ENCODE assay signal across 13 cellular contexts in the genomic region with DNA sequence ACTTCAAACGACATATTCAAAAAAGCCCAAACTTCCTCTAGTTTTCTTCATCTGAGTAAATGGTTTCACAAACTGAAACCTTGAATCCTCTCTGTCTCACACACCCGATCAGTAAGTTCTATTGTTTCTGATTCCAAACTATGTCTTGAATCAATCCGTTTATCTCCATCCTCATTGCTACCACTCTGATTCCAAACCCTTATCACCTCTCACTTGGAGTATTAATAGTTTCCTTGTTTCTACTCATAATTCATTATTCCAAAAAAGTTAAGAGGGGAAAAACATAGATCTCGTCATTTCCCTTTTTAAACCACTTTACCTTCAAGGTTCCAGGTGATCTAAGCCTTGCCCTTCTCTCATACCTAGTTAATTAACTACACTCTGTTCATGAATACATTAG. TPM values are rescaled to one million over a fixed set of nuclear protein-coding genes. Genes with fewer than 3 reads are reported as not detected.
A peak's percentile ranks its signal among the peaks of the same experiment; 100 is the strongest.
DNase-seq lines count a peak whose midpoint lies in the region; ATAC-seq, FAIRE-seq and TF ChIP-seq lines count a peak whose summit lies in the region.
"Had no signal": no experiment of that assay in that cellular context is flagged by ENCODE, and none has a peak within 500 bp of the region (broad histone marks: within the 10 kb centered on the region; RNA-seq: fewer than 3 reads in every experiment).

No MANE protein-coding gene starts in this region.

- no peak overlapping the region for H2AK5ac ChIP-seq in trophoblast cell (ENCODE audit: low read length)

- H3K27ac ChIP-seq in K562 (ENCODE audit: extremely low read depth, low read depth, low read length) (no peak overlapping the region), trophoblast cell (ENCODE audit: low read depth, low read length) (no peak overlapping the region)

- H4K12ac ChIP-seq in trophoblast cell (ENCODE audit: low read depth, low read length) = no peak overlapping the region

- H3F3A ChIP-seq in Loucy (ENCODE audit: low read depth) = no peaks in the 10 kb centered on the region

- H3K14ac ChIP-seq in trophoblast cell (ENCODE audit: low read length) = no peak overlapping the region

- H3K27me3 ChIP-seq in Loucy (ENCODE audit: insufficient read depth, low read length, poor library complexity, severe bottlenecking) (no peaks in the 10 kb centered on the region), K562 (ENCODE audit: control insufficient read depth in 2 of 2, insufficient read depth in 2 of 2, low read length in 2 of 2) (no peaks in the 10 kb centered on the region), trophoblast cell (ENCODE audit: insufficient read depth, low read length) (no peaks in the 10 kb centered on the region)

- peaks cover 12% of the 10 kb centered on the region for H3K79me1 ChIP-seq in trophoblast cell (ENCODE audit: low read length)

- peaks cover 69% of the 10 kb centered on the region for H3K4me1 ChIP-seq in Loucy (ENCODE audit: insufficient read depth, low read length, poor library complexity, severe bottlenecking)
- H3K4me1 ChIP-seq in K562 (replicated peaks in 1 of 2; ENCODE audit: control insufficient read depth in 2 of 2, insufficient read depth in 2 of 2, low read length in 2 of 2) = peaks cover 0 to 8% of the 10 kb centered on the region in 2 experiments; a peak in 2 of 5 replicates
- peaks cover 0 to 3% of the 10 kb centered on the region in 2 experiments for H3K4me1 ChIP-seq in trophoblast cell (ENCODE audit: control insufficient read depth in 1 of 2, insufficient read depth in 2 of 2, low read length in 2 of 2)

- no peak overlapping the region for H2BK12ac ChIP-seq in trophoblast cell (ENCODE audit: low read length)

- H4K91ac ChIP-seq in trophoblast cell (ENCODE audit: low read depth, low read length) = no peak overlapping the region

- no peak for TF ChIP-seq CTCF in Loucy (conservative IDR thresholded peaks at IDR 0.05; ENCODE audit: low read length)
- TF ChIP-seq CTCF in K562 (IDR thresholded peaks at IDR 0.05 in 2 of 3, conservative IDR thresholded peaks at IDR 0.05 in 1 of 3; ENCODE audit: insufficient read depth in 2 of 3, low read depth in 1 of 3, low read length in 3 of 3) = no peak

- TF ChIP-seq POLR2A in K562 (conservative IDR thresholded peaks at IDR 0.05) = no peak

- H2AFZ ChIP-seq in Loucy (ENCODE audit: low read length) = no peak overlapping the region
- H2AFZ ChIP-seq in K562 (ENCODE audit: low read depth, low read length) = no peak overlapping the region
- no peak overlapping the region for H2AFZ ChIP-seq in trophoblast cell (ENCODE audit: insufficient read depth, low read length, poor library complexity)

- no peak for FAIRE-seq in K562 (lab: Jason Lieb, UNC)
- FAIRE-seq: A204.1, endothelial cell of umbilical vein had no signal

- H3K4me2 ChIP-seq in Loucy (ENCODE audit: low read depth, low read length, poor library complexity, severe bottlenecking) (peak overlapping the region; percentile 80), K562 (ENCODE audit: insufficient read depth, low read length) (peak overlapping the region; percentile 92), trophoblast cell (ENCODE audit: low read length) (peak overlapping the region; percentile 64)

- peak overlapping the region; percentile 85 for H3K4me3 Mint-ChIP-seq in activated CD4-positive, alpha-beta T cell treated with anti-CD3 and anti-CD28 coated beads, Interleukin-2, amount 10 ng/mL, durations not matched to agents 7 days and 5 days

- CTCF ChIA-PET in activated CD4-positive, alpha-beta T cell treated with anti-CD3 and anti-CD28 coated beads, Interleukin-2, amount 10 ng/mL, durations not matched to agents 7 days and 5 days (lab: Charles Lee) = interaction anchor here (1.1 to 2.9 kb wide), 2 partner anchors 13 to 84 kb away, joined by 5 to 8 read pairs; no protein-coding TSS in a partner anchor
- CTCF ChIA-PET in K562 (lab: Yijun Ruan, JAX; ENCODE audit: low intra/inter-chr PET ratio) = no interaction called here

- no peak for TF ChIP-seq RAD21 in K562 (CRISPR knock-in tag; conservative IDR thresholded peaks at IDR 0.05 in 1 of 2, IDR thresholded peaks at IDR 0.05 in 1 of 2)

- H3K9me1 ChIP-seq in K562 (ENCODE audit: control insufficient read depth, insufficient read depth, low read length) = no peaks in the 10 kb centered on the region

- H2BK120ac ChIP-seq in trophoblast cell (ENCODE audit: insufficient read depth, low read length, poor library complexity) = no peak overlapping the region

- no peak overlapping the region for H4K8ac ChIP-seq in trophoblast cell (ENCODE audit: low read depth, low read length)

- H4K20me1 ChIP-seq in Loucy (ENCODE audit: insufficient read depth, low read length, poor library complexity, severe bottlenecking) (no peaks in the 10 kb centered on the region), K562 (replicated peaks; ENCODE audit: control insufficient read depth, insufficient read depth, low read length) (no peaks in the 10 kb centered on the region)

- peak overlapping the region; percentile 92 for H3K4me3 ChIP-seq in Loucy (ENCODE audit: low read length, poor library complexity, severe bottlenecking)
- no peak overlapping the region for H3K4me3 ChIP-seq in K562
- H3K4me3 ChIP-seq in trophoblast cell (ENCODE audit: low read depth, low read length) = no peak overlapping the region

- H3K18ac ChIP-seq in trophoblast cell (ENCODE audit: low read length) = no peak overlapping the region

- H3K9me3 ChIP-seq in Loucy (ENCODE audit: insufficient read depth, low read depth, low read length) (no peaks in the 10 kb centered on the region), K562 (replicated peaks; ENCODE audit: control insufficient read depth, insufficient read depth, low read depth, low read length) (no peaks in the 10 kb centered on the region), trophoblast cell (ENCODE audit: insufficient read depth, low read depth, low read length) (no peaks in the 10 kb centered on the region)

- H3K27ac Mint-ChIP-seq in activated CD4-positive, alpha-beta T cell treated with anti-CD3 and anti-CD28 coated beads, Interleukin-2, amount 10 ng/mL, durations not matched to agents 7 days and 5 days = peak overlapping the region; percentile 94

- H3K4me1 Mint-ChIP-seq in activated CD4-positive, alpha-beta T cell treated with anti-CD3 and anti-CD28 coated beads, Interleukin-2, amount 10 ng/mL, durations not matched to agents 7 days and 5 days = peaks cover 68% of the 10 kb centered on the region

- peaks cover 55% of the 10 kb centered on the region for H3K36me3 Mint-ChIP-seq in activated CD4-positive, alpha-beta T cell treated with anti-CD3 and anti-CD28 coated beads, Interleukin-2, amount 10 ng/mL, durations not matched to agents 7 days and 5 days (ENCODE audit: low read depth)

- no peak overlapping the region for H3K23ac ChIP-seq in trophoblast cell (ENCODE audit: low read length)

- in situ Hi-C loops in K562 (cut with MboI) = no loop called here

- no peaks in the 10 kb centered on the region for H3K27me3 Mint-ChIP-seq in activated CD4-positive, alpha-beta T cell treated with anti-CD3 and anti-CD28 coated beads, Interleukin-2, amount 10 ng/mL, durations not matched to agents 7 days and 5 days

- BruUV-seq in K562 (replicated peaks; lab: Mats Ljungman, UMichigan) = no TSS peak

- no peaks in the 10 kb centered on the region for H3K9me2 ChIP-seq in Loucy (replicated peaks; ENCODE audit: low read depth, low read length)

- no peak for TF ChIP-seq EP300 in K562 (IDR thresholded peaks at IDR 0.05; ENCODE audit: low read length)

- ATAC-seq in K562 = no peak

- no peaks in the 10 kb centered on the region for H3K9me3 Mint-ChIP-seq in activated CD4-positive, alpha-beta T cell treated with anti-CD3 and anti-CD28 coated beads, Interleukin-2, amount 10 ng/mL, durations not matched to agents 7 days and 5 days

- intact Hi-C loops in K562 (cut with micrococcal nuclease) = loop anchor here (5.0 kb wide), 1 partner anchor 309 kb away; a partner anchor contains a TSS

- no peak overlapping the region for H2BK5ac ChIP-seq in trophoblast cell (ENCODE audit: low read depth, low read length, poor library complexity)

- H3K9ac ChIP-seq in Loucy (ENCODE audit: low read depth, low read length, poor library complexity, severe bottlenecking) (peak overlapping the region; percentile 93), K562 (ENCODE audit: insufficient read depth in 1 of 2, low read depth in 2 of 2, low read length in 2 of 2) (peak overlapping the region in 1 of 2 experiments; percentile 93; a peak in 1 of 4 replicates), trophoblast cell (ENCODE audit: low read length) (no peak overlapping the region)

- POLR2A ChIA-PET in activated CD4-positive, alpha-beta T cell treated with anti-CD3 and anti-CD28 coated beads, Interleukin-2, amount 10 ng/mL, durations not matched to agents 7 days and 5 days (lab: Charles Lee) = no interaction called here
- POLR2A ChIA-PET in K562 (lab: Yijun Ruan, JAX) = no interaction called here

- 80% methylated on average over 4 of the region's 4 CpGs for WGBS in K562 (ENCODE audit: insufficient coverage, low coverage, missing lambda C conversion rate)
- no CpG with 5 or more reads among the region's 4 CpGs for WGBS in trophoblast cell (ENCODE audit: extremely low coverage, insufficient coverage, insufficient read length)

- H3K36me3 ChIP-seq in Loucy (ENCODE audit: insufficient read depth, low read length) (0 out of 2 replicates have a peak, but pooled peaks cover 2% of the 10 kb centered on the region), K562 (ENCODE audit: control insufficient read depth, insufficient read depth, low read length) (peaks cover 46% of the 10 kb centered on the region; the same call in 2 of the 3 replicates), trophoblast cell (ENCODE audit: control insufficient read depth in 1 of 2, insufficient read depth in 2 of 2, low read length in 2 of 2) (peaks cover 4 to 10% of the 10 kb centered on the region in 2 experiments)

- H3K4ac ChIP-seq in trophoblast cell (ENCODE audit: low read depth, low read length) = peak overlapping the region; percentile 97

- no peak for DNase-seq in activated CD4-positive, alpha-beta T cell treated with anti-CD3 and anti-CD28 coated beads, Interleukin-2, amount 10 ng/mL, durations not matched to agents 7 days and 5 days
- no peak for DNase-seq in activated CD4-positive, alpha-beta T cell treated with anti-CD3 and anti-CD28 coated beads, Interleukin-2, amount 50 U/mL, for 1 hour
- DNase-seq in K562 (ENCODE audit: extremely low read depth in 1 of 4, low spot score in 3 of 4) = no peak
- no peak for DNase-seq in trophoblast cell
- DNase-seq in retina = no peak
- no peak for DNase-seq in NCI-H1694 (lab: John Stamatoyannopoulos, UW)
- DNase-seq in NCI-H1417 (lab: John Stamatoyannopoulos, UW) = no peak
- DNase-seq: hypothalamus, NCI-H446 treated with DMSO at 0.1 percent for 48 hours, SHP77 treated with DMSO at 0.1 percent for 48 hours had no signal

- H3K79me2 ChIP-seq in Loucy (ENCODE audit: insufficient read depth, low read length) (peaks cover 93% of the 10 kb centered on the region), K562 (ENCODE audit: control insufficient read depth, insufficient read depth, low read length) (peaks cover 47% of the 10 kb centered on the region), trophoblast cell (ENCODE audit: control insufficient read depth, insufficient read depth, low read length, poor library complexity) (peaks cover 9% of the 10 kb centered on the region)

RNA-seq across cellular contexts. Expression of a gene that starts 1.7 kb away (rescaled TPM):
- 10 to 100 TPM; 13.4 to 18.4 TPM for total RNA-seq in activated CD4-positive, alpha-beta T cell treated with anti-CD3 and anti-CD28 coated beads, Interleukin-2, amount 10 ng/mL, durations not matched to agents 7 days and 5 days
- total RNA-seq in K562 (2011; cell fraction: chromatin; rRNA removed; ENCODE audit: low replicate concordance) = 2.8 and 11.2 TPM in 2 replicates
- total RNA-seq in K562 (2011; cell fraction: nucleolus; rRNA removed) = 2.7 and 3.3 TPM in 2 replicates
- 5.2 and 5.3 TPM in 2 replicates for total RNA-seq in K562 (2011; cell fraction: nucleoplasm; rRNA removed)
- total RNA-seq in K562 (2014; rRNA removed) (9.5 TPM in 2 replicates), K562 (2014; rRNA removed; fragmentation: Illumina TruSeq; extraction: Trizol) (20.8 and 23.5 TPM in 2 replicates), K562 (2015; rRNA removed; fragmentation: Illumina TruSeq; extraction: Trizol) (12.9 and 14.7 TPM in 2 replicates), K562 (2021) (9.9 and 11.7 TPM in 2 replicates)
- polyA plus RNA-seq in K562 (2011; rRNA removed) (10.7 and 16.5 TPM in 2 replicates), K562 (2014; fragmentation: Illumina TruSeq; extraction: Trizol) (10.6 and 13.4 TPM in 2 replicates), K562 (2014; fragmentation: Nextera tagmentation; extraction: Ambion mirVana) (10 to 100 TPM; 36.4 to 40.2 TPM), K562 (2014; rRNA removed) (12.7 and 12.8 TPM in 2 replicates)
- polyA plus RNA-seq in K562 (2011; cell fraction: cytosol; rRNA removed) = 1.4 and 2.2 TPM in 2 replicates
- polyA plus RNA-seq in K562 (2011; cell fraction: nucleus; rRNA removed) = 3.5 and 5.1 TPM in 2 replicates
- polyA plus RNA-seq in K562 (2012) = 10.5 and 11.0 TPM in 2 replicates
- 7.4 and 8.9 TPM in 2 replicates for polyA minus RNA-seq in K562 (2011; rRNA and poly(A)+ RNA removed)
- 3.1 and 3.7 TPM in 2 replicates for polyA minus RNA-seq in K562 (2011; cell fraction: cytosol; rRNA and poly(A)+ RNA removed)
- 5.5 and 10.3 TPM in 2 replicates for polyA minus RNA-seq in K562 (2011; cell fraction: nucleus; rRNA and poly(A)+ RNA removed)
- 5.6 and 6.0 TPM in 2 replicates for polyA plus RNA-seq in trophoblast cell (2013)
